In genomic region chr2:20355131-20355530, GRCh38 we compare ENCODE assay signal across 24 cellular contexts. TPM values are rescaled to one million over a fixed set of nuclear protein-coding genes. Genes with fewer than 3 reads are reported as not detected.
DNase-seq lines count a peak whose midpoint lies in the region; ATAC-seq and TF ChIP-seq lines count a peak whose summit lies in the region.
"Had no signal": no experiment of that assay in that cellular context is flagged by ENCODE, and none has a peak within 500 bp of the region (broad histone marks: within the 10 kb centered on the region; RNA-seq: fewer than 3 reads in every experiment).

No MANE protein-coding gene starts in this region.

- H3K9me3 Mint-ChIP-seq in activated T-helper 17 cell treated with anti-CD3 and anti-CD28 coated beads, Interleukin-2, amount 50 U/mL, for 72 hours = no peaks in the 10 kb centered on the region
- H3K9me3 Mint-ChIP-seq: activated CD4-positive, alpha-beta memory T cell treated with anti-CD3 and anti-CD28 coated beads, Interleukin-2, amount 10 ng/mL, durations not matched to agents 7 days and 5 days; activated naive CD8-positive, alpha-beta T cell treated with anti-CD3 and anti-CD28 coated beads for 36 hours; activated T-helper 2 cell treated with anti-CD3 and anti-CD28 coated beads, Interferon-gamma antibody, Interleukin-2, Interleukin-4, amounts not matched to agents 10 μg/mL and 5 μg/mL and 100 μg/mL, durations not matched to agents 14 hours and 24 hours and 36 hours; natural killer cell treated with Interleukin-12 subunit alpha and Interleukin-12 subunit beta and Interleukin-15 and Interleukin-18, amount 100 ng/mL, for 72 hours; T-helper 1 cell treated with Interleukin-12 subunit alpha and Interleukin-12 subunit beta and Interleukin-4 antibody, amounts not matched to agents 30 μg/mL and 1 μg/mL, for 36 hours had no signal

- in situ Hi-C loops in brain microvascular endothelial cell (cut with HindIII; ENCODE audit: low pct_ligation_motif_present, low sequenced_read_pairs) = no loop called here

- no peaks in the 10 kb centered on the region for H3K9me3 ChIP-seq in MG63
- H3K9me3 ChIP-seq: BE2C, HAP-1 had no signal

- H3K27ac ChIP-seq in brain microvascular endothelial cell = no peak overlapping the region
- H3K27ac ChIP-seq: SK-N-MC had no signal

- H3K36me3 ChIP-seq in MG63 (no peaks in the 10 kb centered on the region; the same call in 1 of the 2 replicates), brain microvascular endothelial cell (replicated peaks) (no peaks in the 10 kb centered on the region)
- H3K36me3 ChIP-seq: BE2C, HAP-1 had no signal

- H3K27ac Mint-ChIP-seq in activated T-helper 17 cell treated with anti-CD3 and anti-CD28 coated beads, Interleukin-2, amount 50 U/mL, for 72 hours = no peak overlapping the region
- H3K27ac Mint-ChIP-seq: activated CD4-positive, alpha-beta memory T cell treated with anti-CD3 and anti-CD28 coated beads, Interleukin-2, amount 10 ng/mL, durations not matched to agents 7 days and 5 days; activated naive CD8-positive, alpha-beta T cell treated with anti-CD3 and anti-CD28 coated beads for 36 hours; activated T-helper 2 cell treated with anti-CD3 and anti-CD28 coated beads, Interferon-gamma antibody, Interleukin-2, Interleukin-4, amounts not matched to agents 10 μg/mL and 5 μg/mL and 100 μg/mL, durations not matched to agents 14 hours and 24 hours and 36 hours; natural killer cell treated with Interleukin-12 subunit alpha and Interleukin-12 subunit beta and Interleukin-15 and Interleukin-18, amount 100 ng/mL, for 72 hours had no signal

- intact Hi-C loops in left colon (cut with DNase I, micrococcal nuclease) = no loop called here

- TF ChIP-seq CTCF in AG10803 (conservative IDR thresholded peaks at IDR 0.05; ENCODE audit: low read length) = no peak
- no peak for TF ChIP-seq CTCF in brain microvascular endothelial cell (IDR thresholded peaks at IDR 0.05; ENCODE audit: low read depth, low read length, missing control alignments)
- TF ChIP-seq CTCF in fibroblast of villous mesenchyme (IDR thresholded peaks at IDR 0.05; ENCODE audit: insufficient read depth, low read depth, low read length) = no peak

- no peaks in the 10 kb centered on the region for H3K4me1 Mint-ChIP-seq in activated T-helper 17 cell treated with anti-CD3 and anti-CD28 coated beads, Interleukin-2, amount 50 U/mL, for 72 hours
- H3K4me1 Mint-ChIP-seq: activated naive CD8-positive, alpha-beta T cell treated with anti-CD3 and anti-CD28 coated beads for 36 hours had no signal

- H3K27me3 ChIP-seq in MG63 (no peaks in the 10 kb centered on the region), brain microvascular endothelial cell (replicated peaks) (no peaks in the 10 kb centered on the region)
- H3K27me3 ChIP-seq: BE2C had no signal

- H3K4me3 Mint-ChIP-seq in activated T-helper 17 cell treated with anti-CD3 and anti-CD28 coated beads, Interleukin-2, amount 50 U/mL, for 72 hours = no peak overlapping the region
- H3K4me3 Mint-ChIP-seq: activated CD4-positive, alpha-beta memory T cell treated with anti-CD3 and anti-CD28 coated beads, Interleukin-2, amount 10 ng/mL, durations not matched to agents 7 days and 5 days; activated naive CD8-positive, alpha-beta T cell treated with anti-CD3 and anti-CD28 coated beads for 36 hours; natural killer cell treated with Interleukin-12 subunit alpha and Interleukin-12 subunit beta and Interleukin-15 and Interleukin-18, amount 100 ng/mL, for 72 hours; T-helper 1 cell treated with Interleukin-12 subunit alpha and Interleukin-12 subunit beta and Interleukin-4 antibody, amounts not matched to agents 30 μg/mL and 1 μg/mL, for 36 hours had no signal

- ATAC-seq in activated T-helper 17 cell treated with anti-CD3 and anti-CD28 coated beads, Interleukin-2, amount 50 U/mL, for 72 hours (replicated peaks) = no peak
- ATAC-seq in left colon = no peak
- ATAC-seq: natural killer cell treated with Interleukin-12 subunit alpha and Interleukin-12 subunit beta and Interleukin-15 and Interleukin-18, amount 100 ng/mL, for 72 hours had no signal

- H3K36me3 Mint-ChIP-seq in activated T-helper 17 cell treated with anti-CD3 and anti-CD28 coated beads, Interleukin-2, amount 50 U/mL, for 72 hours (ENCODE audit: low read depth) = peaks cover 2% of the 10 kb centered on the region
- H3K36me3 Mint-ChIP-seq: activated naive CD8-positive, alpha-beta T cell treated with anti-CD3 and anti-CD28 coated beads for 36 hours; natural killer cell treated with Interleukin-12 subunit alpha and Interleukin-12 subunit beta and Interleukin-15 and Interleukin-18, amount 100 ng/mL, for 72 hours had no signal

- no peaks in the 10 kb centered on the region for H3K27me3 Mint-ChIP-seq in activated T-helper 17 cell treated with anti-CD3 and anti-CD28 coated beads, Interleukin-2, amount 50 U/mL, for 72 hours
- H3K27me3 Mint-ChIP-seq: activated CD4-positive, alpha-beta memory T cell treated with anti-CD3 and anti-CD28 coated beads, Interleukin-2, amount 10 ng/mL, durations not matched to agents 7 days and 5 days; natural killer cell treated with Interleukin-12 subunit alpha and Interleukin-12 subunit beta and Interleukin-15 and Interleukin-18, amount 100 ng/mL, for 72 hours had no signal

- DNase-seq in AG10803 (ENCODE audit: low read depth) (peak; percentile 69), MG63 (peak; percentile 35), brain microvascular endothelial cell (peak; percentile 89), fibroblast of villous mesenchyme (ENCODE audit: low read depth) (peak; percentile 56), NCI-H1105 (lab: John Stamatoyannopoulos, UW) (no peak), left colon (no peak), inferior parietal cortex (ENCODE audit: extremely low spot score) (no peak)
- DNase-seq: activated CD4-positive, alpha-beta memory T cell treated with anti-CD3 and anti-CD28 coated beads, Interleukin-2, amount 10 ng/mL, durations not matched to agents 7 days and 5 days; activated CD4-positive, CD25-positive, alpha-beta regulatory T cell treated with anti-CD3 and anti-CD28 coated beads, Interleukin-2, amount 50 U/mL, for 72 hours; activated naive CD8-positive, alpha-beta T cell treated with anti-CD3 and anti-CD28 coated beads for 36 hours; BE2C; effector CD4-positive, alpha-beta T cell; islet precursor cell; MV-4-11; NCI-H146; NCI-H2107; trophoblast cell had no signal

- H3K4me3 ChIP-seq in AG10803 (ENCODE audit: low read length) = no peak overlapping the region
- no peak overlapping the region for H3K4me3 ChIP-seq in MG63
- H3K4me3 ChIP-seq in brain microvascular endothelial cell (ENCODE audit: low read depth, low read length) = no peak overlapping the region
- H3K4me3 ChIP-seq in fibroblast of villous mesenchyme (ENCODE audit: low read depth, low read length) = no peak overlapping the region
- H3K4me3 ChIP-seq: HAP-1, SK-N-MC, smooth muscle cell had no signal

RNA-seq across cellular contexts. Expression of gene PUM2, which starts 4.5 kb away (rescaled TPM):
- total RNA-seq in MG63 (2014; rRNA removed; shearing (Covaris generic); ENCODE audit: low replicate concordance) = 26.1 and 27.2 TPM in 2 replicates
- 33.5 and 56.1 TPM in 2 replicates for total RNA-seq in fibroblast of villous mesenchyme
- total RNA-seq in activated T-helper 17 cell treated with anti-CD3 and anti-CD28 coated beads, Interleukin-2, amount 50 U/mL, for 72 hours = 100 to 1,000 TPM; 113 to 120 TPM
- total RNA-seq in left colon = 100 to 1,000 TPM in 1 of 2 donors, 10 to 100 TPM in 1; 99.4 to 109 TPM

Comparison
In these comparisons a context has a peak if more than half of its experiments do, and no peak if none do; other contexts are left out.
1. DNase-seq: peak in AG10803 (single experiment), MG63 (single experiment), brain microvascular endothelial cell (single experiment) and fibroblast of villous mesenchyme (single experiment); none in NCI-H1105 (single experiment), left colon (0 of 2) and inferior parietal cortex (single experiment).